In genomic region chr5:113142186-113142585, GRCh38 we compare ENCODE assay signal across 17 cellular contexts.
"Had no signal": no experiment of that assay in that cellular context is flagged by ENCODE, and none has a peak within 500 bp of the region (broad histone marks: within the 10 kb centered on the region; RNA-seq: fewer than 3 reads in every experiment).

No MANE protein-coding gene starts in this region.

- H3K36me3 ChIP-seq: gastrocnemius medialis, neutrophil, tibial artery had no signal

- H3K4me3 Mint-ChIP-seq: activated CD4-positive, alpha-beta memory T cell treated with anti-CD3 and anti-CD28 coated beads for 36 hours; activated CD4-positive, alpha-beta T cell treated with anti-CD3 and anti-CD28 coated beads for 36 hours; activated CD8-positive, alpha-beta memory T cell treated with anti-CD3 and anti-CD28 coated beads, Interleukin-2, amount 10 ng/mL, durations not matched to agents 7 days and 5 days; activated T-helper 17 cell treated with anti-CD3 and anti-CD28 coated beads, Interleukin-2, amount 50 U/mL, for 72 hours; brain; immature natural killer cell; natural killer cell treated with Interleukin-12 subunit alpha and Interleukin-12 subunit beta and Interleukin-15 and Interleukin-18, amount 100 ng/mL, for 72 hours; WTC11 had no signal

- H3K4me3 ChIP-seq: dorsolateral prefrontal cortex, gastrocnemius medialis, heart left ventricle, tibial artery had no signal

- H3K9me3 ChIP-seq: gastrocnemius medialis, heart left ventricle, neutrophil, tibial artery had no signal

- H3K27ac Mint-ChIP-seq: activated CD4-positive, alpha-beta memory T cell treated with anti-CD3 and anti-CD28 coated beads for 36 hours; activated CD4-positive, alpha-beta T cell treated with anti-CD3 and anti-CD28 coated beads for 36 hours; activated CD8-positive, alpha-beta memory T cell treated with anti-CD3 and anti-CD28 coated beads, Interleukin-2, amount 10 ng/mL, durations not matched to agents 7 days and 5 days; activated T-helper 17 cell treated with anti-CD3 and anti-CD28 coated beads, Interleukin-2, amount 50 U/mL, for 72 hours; immature natural killer cell; natural killer cell treated with Interleukin-12 subunit alpha and Interleukin-12 subunit beta and Interleukin-15 and Interleukin-18, amount 100 ng/mL, for 72 hours; WTC11 had no signal

- H3K27me3 ChIP-seq: dorsolateral prefrontal cortex, gastrocnemius medialis, heart left ventricle, neutrophil, tibial artery had no signal

- DNase-seq: activated CD4-positive, alpha-beta memory T cell treated with anti-CD3 and anti-CD28 coated beads for 36 hours; activated CD4-positive, alpha-beta T cell treated with anti-CD3 and anti-CD28 coated beads for 36 hours; activated CD8-positive, alpha-beta memory T cell treated with anti-CD3 and anti-CD28 coated beads, Interleukin-2, amount 10 ng/mL, durations not matched to agents 7 days and 5 days; activated naive CD4-positive, alpha-beta T cell treated with Interleukin-2 at 50 U/mL for 16 hours; activated T-cell treated with anti-CD3 and anti-CD28 coated beads, Interleukin-2, amount 50 U/mL, for 1 hour; dorsolateral prefrontal cortex; gastrocnemius medialis; heart left ventricle; immature natural killer cell; stimulated activated CD8-positive, alpha-beta memory T cell treated with anti-CD3 and anti-CD28 coated beads, Interleukin-4, amount 100 ng/mL, for 48 hours; stimulated activated naive CD4-positive, alpha-beta T cell; tibial artery had no signal

- H3K36me3 Mint-ChIP-seq: activated CD8-positive, alpha-beta memory T cell treated with anti-CD3 and anti-CD28 coated beads, Interleukin-2, amount 10 ng/mL, durations not matched to agents 7 days and 5 days; immature natural killer cell; natural killer cell treated with Interleukin-12 subunit alpha and Interleukin-12 subunit beta and Interleukin-15 and Interleukin-18, amount 100 ng/mL, for 72 hours; WTC11 had no signal

- H3K27ac ChIP-seq: heart left ventricle, neutrophil, tibial artery had no signal

- H3K4me1 Mint-ChIP-seq: activated CD4-positive, alpha-beta T cell treated with anti-CD3 and anti-CD28 coated beads for 36 hours; activated CD8-positive, alpha-beta memory T cell treated with anti-CD3 and anti-CD28 coated beads, Interleukin-2, amount 10 ng/mL, durations not matched to agents 7 days and 5 days; activated T-helper 17 cell treated with anti-CD3 and anti-CD28 coated beads, Interleukin-2, amount 50 U/mL, for 72 hours; immature natural killer cell had no signal

- H3K4me1 ChIP-seq: tibial artery had no signal

- H3K9me3 Mint-ChIP-seq: activated CD4-positive, alpha-beta memory T cell treated with anti-CD3 and anti-CD28 coated beads for 36 hours; activated T-helper 17 cell treated with anti-CD3 and anti-CD28 coated beads, Interleukin-2, amount 50 U/mL, for 72 hours; brain; immature natural killer cell; natural killer cell treated with Interleukin-12 subunit alpha and Interleukin-12 subunit beta and Interleukin-15 and Interleukin-18, amount 100 ng/mL, for 72 hours; WTC11 had no signal

- H3K27me3 Mint-ChIP-seq: activated CD4-positive, alpha-beta memory T cell treated with anti-CD3 and anti-CD28 coated beads for 36 hours; activated CD4-positive, alpha-beta T cell treated with anti-CD3 and anti-CD28 coated beads for 36 hours; activated CD8-positive, alpha-beta memory T cell treated with anti-CD3 and anti-CD28 coated beads, Interleukin-2, amount 10 ng/mL, durations not matched to agents 7 days and 5 days; activated T-helper 17 cell treated with anti-CD3 and anti-CD28 coated beads, Interleukin-2, amount 50 U/mL, for 72 hours had no signal

- ATAC-seq: activated CD4-positive, alpha-beta T cell treated with anti-CD3 and anti-CD28 coated beads for 36 hours; activated CD8-positive, alpha-beta memory T cell treated with anti-CD3 and anti-CD28 coated beads, Interleukin-2, amount 10 ng/mL, durations not matched to agents 7 days and 5 days; activated T-helper 17 cell treated with anti-CD3 and anti-CD28 coated beads, Interleukin-2, amount 50 U/mL, for 72 hours; gastrocnemius medialis; heart left ventricle; natural killer cell treated with Interleukin-12 subunit alpha and Interleukin-12 subunit beta and Interleukin-15 and Interleukin-18, amount 100 ng/mL, for 72 hours had no signal
